In genomic region chr10:50473756-50474155, GRCh38 we compare ENCODE assay signal across 29 cellular contexts.
"Had no signal": no experiment of that assay in that cellular context is flagged by ENCODE, and none has a peak within 500 bp of the region (broad histone marks: within the 10 kb centered on the region; RNA-seq: fewer than 3 reads in every experiment).

No MANE protein-coding gene starts in this region.

- H3K27me3 Mint-ChIP-seq: activated CD4-positive, alpha-beta T cell treated with anti-CD3 and anti-CD28 coated beads for 36 hours; activated CD4-positive, alpha-beta T cell treated with anti-CD3 and anti-CD28 coated beads, Interleukin-2, amount 10 ng/mL, durations not matched to agents 7 days and 5 days; activated naive CD4-positive, alpha-beta T cell treated with anti-CD3 and anti-CD28 coated beads, Interleukin-2, amount 50 U/mL, for 24 hours; activated naive CD8-positive, alpha-beta T cell treated with anti-CD3 and anti-CD28 coated beads, Interleukin-2, amount 10 ng/mL, durations not matched to agents 7 days and 5 days; activated T-cell treated with anti-CD3 and anti-CD28 coated beads, Interleukin-2, amount 50 U/mL, for 24 hours had no signal

- H3K36me3 ChIP-seq: ascending aorta, cardiac muscle cell, SJCRH30 had no signal

- H3K4me3 Mint-ChIP-seq: activated CD4-positive, alpha-beta T cell treated with anti-CD3 and anti-CD28 coated beads for 36 hours; activated CD4-positive, alpha-beta T cell treated with anti-CD3 and anti-CD28 coated beads, Interleukin-2, amount 10 ng/mL, durations not matched to agents 7 days and 5 days; activated CD8-positive, alpha-beta T cell treated with anti-CD3 and anti-CD28 coated beads, Interleukin-2, amount 10 ng/mL, durations not matched to agents 7 days and 5 days; activated naive CD4-positive, alpha-beta T cell treated with anti-CD3 and anti-CD28 coated beads, Interleukin-2, amount 50 U/mL, for 24 hours; activated naive CD8-positive, alpha-beta T cell treated with anti-CD3 and anti-CD28 coated beads, Interleukin-2, amount 10 ng/mL, durations not matched to agents 7 days and 5 days; activated T-cell treated with anti-CD3 and anti-CD28 coated beads, Interleukin-2, amount 50 U/mL, for 24 hours; WTC11 had no signal

- ATAC-seq: activated CD4-positive, alpha-beta T cell treated with anti-CD3 and anti-CD28 coated beads for 36 hours; activated CD4-positive, CD25-positive, alpha-beta regulatory T cell treated with anti-CD3 and anti-CD28 coated beads, Interleukin-2, amount 50 U/mL, for 24 hours; activated CD8-positive, alpha-beta T cell treated with anti-CD3 and anti-CD28 coated beads, Interleukin-2, amount 10 ng/mL, durations not matched to agents 7 days and 5 days; WTC11 had no signal

- H3K9me3 Mint-ChIP-seq: activated naive CD4-positive, alpha-beta T cell treated with anti-CD3 and anti-CD28 coated beads, Interleukin-2, amount 50 U/mL, for 24 hours had no signal

- H3K27me3 ChIP-seq: ascending aorta, cardiac muscle cell, SJCRH30 had no signal

- DNase-seq: activated CD4-positive, alpha-beta T cell treated with anti-CD3 and anti-CD28 coated beads for 36 hours; activated CD4-positive, alpha-beta T cell treated with anti-CD3 and anti-CD28 coated beads, Interleukin-2, amount 10 ng/mL, durations not matched to agents 7 days and 5 days; activated CD4-positive, alpha-beta T cell treated with anti-CD3 and anti-CD28 coated beads, Interleukin-2, amount 50 U/mL, for 48 hours; activated CD8-positive, alpha-beta T cell treated with anti-CD3 and anti-CD28 coated beads, Interleukin-2, amount 10 ng/mL, durations not matched to agents 7 days and 5 days; activated gamma-delta T cell; activated naive CD4-positive, alpha-beta T cell treated with Interleukin-2 at 50 U/mL for 16 hours; activated naive CD8-positive, alpha-beta T cell treated with anti-CD3 and anti-CD28 coated beads, Interleukin-2, amount 10 ng/mL, durations not matched to agents 7 days and 5 days; activated T-cell treated with anti-CD3 and anti-CD28 coated beads, Interleukin-2, amount 50 U/mL, for 24 hours; amygdala; Kasumi-1; MM.1S; MV-4-11; NCI-H1092; NCI-H1436 treated with DMSO at 0.1 percent for 48 hours; NCI-H1694 treated with DMSO at 0.1 percent for 48 hours; NCI-H2029; NCI-H345; NCI-H524 treated with DMSO at 0.1 percent for 48 hours; NK-92 treated with Interleukin-12 subunit alpha and Interleukin-12 subunit beta, amount 100 ng/mL, for 24 hours; SHP77; SJCRH30; T1000 had no signal

- H3K4me3 ChIP-seq: ascending aorta, cardiac muscle cell, SJCRH30, SK-N-MC had no signal

- H3K27ac ChIP-seq: ascending aorta, cardiac muscle cell, SJCRH30, SK-N-MC had no signal

- H3K27ac Mint-ChIP-seq: activated CD4-positive, alpha-beta T cell treated with anti-CD3 and anti-CD28 coated beads for 36 hours; activated CD4-positive, alpha-beta T cell treated with anti-CD3 and anti-CD28 coated beads, Interleukin-2, amount 10 ng/mL, durations not matched to agents 7 days and 5 days; activated CD8-positive, alpha-beta T cell treated with anti-CD3 and anti-CD28 coated beads, Interleukin-2, amount 10 ng/mL, durations not matched to agents 7 days and 5 days; activated naive CD4-positive, alpha-beta T cell treated with anti-CD3 and anti-CD28 coated beads, Interleukin-2, amount 50 U/mL, for 24 hours; activated naive CD8-positive, alpha-beta T cell treated with anti-CD3 and anti-CD28 coated beads, Interleukin-2, amount 10 ng/mL, durations not matched to agents 7 days and 5 days; activated T-cell treated with anti-CD3 and anti-CD28 coated beads, Interleukin-2, amount 50 U/mL, for 24 hours; activated T-helper 2 cell treated with anti-CD3 and anti-CD28 coated beads, Interferon-gamma antibody, Interleukin-2, Interleukin-4, amounts not matched to agents 10 μg/mL and 5 μg/mL and 100 μg/mL, durations not matched to agents 14 hours and 24 hours and 36 hours; WTC11 had no signal

- H3K4me1 ChIP-seq: SJCRH30 had no signal

- H3K9me3 ChIP-seq: ascending aorta, SJCRH30 had no signal
